ENCODE assay signal across 20 cellular contexts in the genomic region with DNA sequence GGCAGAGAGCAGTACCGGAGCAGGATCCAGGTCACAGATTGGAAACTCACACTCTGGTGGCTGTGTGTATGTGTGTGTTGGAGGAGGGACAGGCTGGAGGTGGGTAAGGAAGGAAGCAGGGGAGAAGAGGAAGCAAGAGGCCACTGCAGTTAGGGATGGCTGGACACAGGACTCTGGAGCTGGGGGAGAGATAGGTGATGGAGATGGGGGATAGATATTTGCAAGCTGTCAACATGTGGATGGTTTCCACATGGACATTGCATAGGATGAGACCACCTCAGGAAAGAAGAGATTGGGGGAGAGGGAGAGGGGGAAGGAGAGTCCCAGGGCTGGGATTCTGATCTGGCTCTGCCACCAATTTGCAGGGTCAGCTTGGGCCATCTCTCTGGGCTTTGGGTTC.
"Had no signal": no experiment of that assay in that cellular context is flagged by ENCODE, and none has a peak within 500 bp of the region (broad histone marks: within the 10 kb centered on the region; RNA-seq: fewer than 3 reads in every experiment).

No MANE protein-coding gene starts in this region.

- H3K4me3 Mint-ChIP-seq: effector memory CD8-positive, alpha-beta T cell; memory B cell; natural killer cell treated with Interleukin-12 subunit alpha and Interleukin-12 subunit beta and Interleukin-15 and Interleukin-18, amount 100 ng/mL, for 72 hours; neural progenitor cell; stimulated activated memory B cell treated with anti-CD40 and anti-IgM and Interleukin-4, amounts not matched to agents 10 μg/mL and 1 μg/mL and 100 μg/mL, for 72 hours; stimulated activated naive CD8-positive, alpha-beta T cell treated with anti-CD3 and anti-CD28 coated beads, Interleukin-15, Interleukin-2, amounts not matched to agents 100 ng/mL and 50 ng/mL, for 24 hours had no signal

- H3K27ac Mint-ChIP-seq: effector memory CD8-positive, alpha-beta T cell; memory B cell; natural killer cell treated with Interleukin-12 subunit alpha and Interleukin-12 subunit beta and Interleukin-15 and Interleukin-18, amount 100 ng/mL, for 72 hours; stimulated activated memory B cell treated with anti-CD40 and anti-IgM and Interleukin-4, amounts not matched to agents 10 μg/mL and 1 μg/mL and 100 μg/mL, for 72 hours; stimulated activated naive CD8-positive, alpha-beta T cell treated with anti-CD3 and anti-CD28 coated beads, Interleukin-15, Interleukin-2, amounts not matched to agents 100 ng/mL and 50 ng/mL, for 24 hours had no signal

- H3K4me3 ChIP-seq: gastrocnemius medialis, lung, neural progenitor cell, prostate gland, right atrium auricular region, sigmoid colon, thoracic aorta, tibial nerve, upper lobe of left lung had no signal

- H3K9me3 Mint-ChIP-seq: effector memory CD8-positive, alpha-beta T cell; memory B cell; natural killer cell treated with Interleukin-12 subunit alpha and Interleukin-12 subunit beta and Interleukin-15 and Interleukin-18, amount 100 ng/mL, for 72 hours; neural progenitor cell; stimulated activated memory B cell treated with anti-CD40 and anti-IgM and Interleukin-4, amounts not matched to agents 10 μg/mL and 1 μg/mL and 100 μg/mL, for 72 hours; stimulated activated naive CD8-positive, alpha-beta T cell treated with anti-CD3 and anti-CD28 coated beads, Interleukin-15, Interleukin-2, amounts not matched to agents 100 ng/mL and 50 ng/mL, for 24 hours had no signal

- H3K4me1 Mint-ChIP-seq: neural progenitor cell had no signal

- H3K27ac ChIP-seq: gastrocnemius medialis, neural progenitor cell, prostate gland, right atrium auricular region, sigmoid colon, thoracic aorta, tibial nerve, upper lobe of left lung had no signal

- H3K27me3 ChIP-seq: right atrium auricular region, upper lobe of left lung had no signal

- H3K36me3 Mint-ChIP-seq: memory B cell; natural killer cell treated with Interleukin-12 subunit alpha and Interleukin-12 subunit beta and Interleukin-15 and Interleukin-18, amount 100 ng/mL, for 72 hours; neural progenitor cell; stimulated activated memory B cell treated with anti-CD40 and anti-IgM and Interleukin-4, amounts not matched to agents 10 μg/mL and 1 μg/mL and 100 μg/mL, for 72 hours had no signal

- H3K4me1 ChIP-seq: gastrocnemius medialis, prostate gland, right atrium auricular region, sigmoid colon, tibial nerve, upper lobe of left lung had no signal

- H3K9me3 ChIP-seq: gastrocnemius medialis, prostate gland, right atrium auricular region, sigmoid colon, thoracic aorta, tibial nerve, upper lobe of left lung had no signal

- DNase-seq: cortex of kidney; effector memory CD8-positive, alpha-beta T cell; foreskin fibroblast; gastrocnemius medialis; head of caudate nucleus; nucleus accumbens; sigmoid colon; stimulated activated CD4-positive, alpha-beta T cell treated with anti-CD3 and anti-CD28 coated beads, Interleukin-4, amount 100 ng/mL, for 4 hours; upper lobe of left lung had no signal

- H3K36me3 ChIP-seq: gastrocnemius medialis, neural progenitor cell, prostate gland, right atrium auricular region, sigmoid colon, thoracic aorta, tibial nerve, upper lobe of left lung had no signal

- ATAC-seq: effector memory CD8-positive, alpha-beta T cell; gastrocnemius medialis; left lobe of liver; natural killer cell treated with Interleukin-12 subunit alpha and Interleukin-12 subunit beta and Interleukin-15 and Interleukin-18, amount 100 ng/mL, for 72 hours; stimulated activated memory B cell treated with anti-CD40 and anti-IgM and Interleukin-4, amounts not matched to agents 10 μg/mL and 1 μg/mL and 100 μg/mL, for 72 hours had no signal
